In genomic region chr7:145909956-145910611, GRCh38 we compare ENCODE assay signal across 9 cellular contexts.
A peak's percentile ranks its signal among the peaks of the same experiment; 100 is the strongest.
DNase-seq lines count a peak whose midpoint lies in the region; ATAC-seq and TF ChIP-seq lines count a peak whose summit lies in the region.
"Had no signal": no experiment of that assay in that cellular context is flagged by ENCODE, and none has a peak within 500 bp of the region (broad histone marks: within the 10 kb centered on the region; RNA-seq: fewer than 3 reads in every experiment).

No MANE protein-coding gene starts in this region.

- H3K4me3 ChIP-seq in PC-3 (ENCODE audit: low read length) = no peak overlapping the region

- intact Hi-C loops in PC-3 (cut with micrococcal nuclease) = loop anchor here (5.0 kb wide), 1 partner anchor 268 kb away; no protein-coding TSS in a partner anchor

- peak overlapping the region; percentile 32 for H3K4me2 ChIP-seq in PC-3 (ENCODE audit: low read length)

- BruUV-seq in PC-3 (replicated peaks; lab: Mats Ljungman, UMichigan) = no TSS peak

- H3K27me3 Mint-ChIP-seq in WTC11 (ENCODE audit: low read depth) = no peaks in the 10 kb centered on the region

- H3K27ac Mint-ChIP-seq in WTC11 = no peak overlapping the region

- H3K27me3 ChIP-seq in PC-3 (ENCODE audit: low read length) = no peaks in the 10 kb centered on the region

- H3K27ac ChIP-seq in PC-3 (ENCODE audit: low read length) = peak overlapping the region; percentile 77

- no peaks in the 10 kb centered on the region for H3K79me2 ChIP-seq in PC-3 (ENCODE audit: low read length)

- TF ChIP-seq CTCF in PC-3 (conservative IDR thresholded peaks at IDR 0.05; ENCODE audit: low read depth, low read length) = no peak
- no peak for TF ChIP-seq CTCF in WTC11 (IDR thresholded peaks at IDR 0.05)

- no peaks in the 10 kb centered on the region for H3K36me3 Mint-ChIP-seq in WTC11

- no peaks in the 10 kb centered on the region for H3K4me1 ChIP-seq in PC-3 (ENCODE audit: insufficient read depth, low read length)

- peak; percentile 1 for DNase-seq in NK-92 treated with Interleukin-12 subunit alpha and Interleukin-12 subunit beta, amount 100 ng/mL, for 24 hours (lab: John Stamatoyannopoulos, UW)
- DNase-seq in NK-92 (lab: John Stamatoyannopoulos, UW; ENCODE audit: unreplicated experiment) (no peak), PC-3 (peak; percentile 20), stromal cell of bone marrow (ENCODE audit: low read depth) (peak; percentile 47), NCI-H1092 (lab: John Stamatoyannopoulos, UW) (no peak), WTC11 (ENCODE audit: low spot score) (no peak)
- DNase-seq in stimulated activated CD4-positive, alpha-beta T cell treated with anti-CD3 and anti-CD28 coated beads, Interleukin-4, amount 100 ng/mL, for 1 hour = no peak
- DNase-seq: activated effector memory CD4-positive, alpha-beta T cell treated with anti-CD3 and anti-CD28 coated beads, Interleukin-2, amount 50 U/mL, for 16 hours had no signal

- no peaks in the 10 kb centered on the region for H4K20me1 ChIP-seq in PC-3 (ENCODE audit: low read length)

- no peaks in the 10 kb centered on the region for H3K9me3 ChIP-seq in PC-3 (ENCODE audit: low read length)

- H3F3A ChIP-seq in PC-3 (ENCODE audit: low read length, unreplicated experiment) = no peaks in the 10 kb centered on the region

- H3K9me3 Mint-ChIP-seq in WTC11 = no peaks in the 10 kb centered on the region

- POLR2A ChIA-PET in PC-3 (lab: Charles Lee; ENCODE audit: unreplicated experiment) = no interaction called here
- POLR2A ChIA-PET in WTC11 (lab: Charles Lee) = no interaction called here

- H3K9me2 ChIP-seq in PC-3 (replicated peaks; ENCODE audit: low read length) = no peaks in the 10 kb centered on the region

- CTCF ChIA-PET in PC-3 (lab: Charles Lee) = no interaction called here
- CTCF ChIA-PET in WTC11 (lab: Charles Lee) = no interaction called here

- no peaks in the 10 kb centered on the region for H3K36me3 ChIP-seq in PC-3 (ENCODE audit: low read depth, low read length)

- H2AFZ ChIP-seq in PC-3 (ENCODE audit: low read length) = no peak overlapping the region

- H3K4me1 Mint-ChIP-seq in WTC11 = no peaks in the 10 kb centered on the region

- ATAC-seq in HG03095 (IDR thresholded peaks at IDR 0.05; ENCODE audit: unreplicated experiment) = peak; percentile 86
- peak; percentile 71 for ATAC-seq in PC-3
- no peak for ATAC-seq in WTC11

- 0 out of 2 replicates have a peak overlapping the region, but pooled peaks have one; percentile 21 for H3K9ac ChIP-seq in PC-3 (ENCODE audit: low read length)

- H3K4me3 Mint-ChIP-seq in WTC11 = no peak overlapping the region

TF ChIP-seq in WTC11, 78 proteins besides CTCF, POLR2A, EP300 and RAD21:
- TF ChIP-seq ZNF416 (CRISPR knock-in tag; IDR thresholded peaks at IDR 0.05) (no peak), IRF2 (CRISPR knock-in tag; IDR thresholded peaks at IDR 0.05; ENCODE audit: borderline replicate concordance, low read depth) (no peak), ZNF138 (CRISPR knock-in tag; conservative IDR thresholded peaks at IDR 0.05) (no peak), RORB (CRISPR knock-in tag; IDR thresholded peaks at IDR 0.05) (no peak), JUN (CRISPR knock-in tag; IDR thresholded peaks at IDR 0.05) (no peak), ATF1 (CRISPR knock-in tag; IDR thresholded peaks at IDR 0.05) (no peak), ZNF263 (CRISPR knock-in tag; IDR thresholded peaks at IDR 0.05; ENCODE audit: low read depth) (no peak), ZNF219 (CRISPR knock-in tag; IDR thresholded peaks at IDR 0.05; ENCODE audit: borderline replicate concordance) (no peak), KAT7 (CRISPR knock-in tag; IDR thresholded peaks at IDR 0.05; ENCODE audit: borderline replicate concordance) (no peak), E2F1 (CRISPR knock-in tag; IDR thresholded peaks at IDR 0.05) (no peak)

Comparison
In these comparisons a context has a peak if more than half of its experiments do, and no peak if none do; other contexts are left out.
1. DNase-seq: peak in NK-92 treated with Interleukin-12 subunit alpha and Interleukin-12 subunit beta, amount 100 ng/mL, for 24 hours (single experiment), PC-3 (single experiment) and stromal cell of bone marrow (single experiment); none in NK-92 (single experiment), NCI-H1092 (single experiment), WTC11 (single experiment) and stimulated activated CD4-positive, alpha-beta T cell treated with anti-CD3 and anti-CD28 coated beads, Interleukin-4, amount 100 ng/mL, for 1 hour (single experiment).